Comparison of ENCODE assay signal across 8 cellular contexts in genomic region chr4:106314960-106315359, GRCh38. TPM values are rescaled to one million over a fixed set of nuclear protein-coding genes. Genes with fewer than 3 reads are reported as not detected.
DNase-seq lines count a peak whose midpoint lies in the region; ATAC-seq, FAIRE-seq and TF ChIP-seq lines count a peak whose summit lies in the region.

No MANE protein-coding gene starts in this region.

- peaks cover 24 to 44% (median 26%) of the 10 kb centered on the region in 4 donors for H3K4me1 Mint-ChIP-seq in CD4-positive, alpha-beta memory T cell

- peaks cover 2 to 3% of the 10 kb centered on the region in 2 donors for H3K36me3 Mint-ChIP-seq in CD4-positive, alpha-beta memory T cell

- H3K4me2 ChIP-seq in parathyroid adenoma (ENCODE audit: low read length) = peak overlapping the region; percentile 86

- peaks cover 4% of the 10 kb centered on the region for H3K79me2 ChIP-seq in parathyroid adenoma

- H2AFZ ChIP-seq in parathyroid adenoma = peak overlapping the region; percentile 95

- H3K36me3 ChIP-seq in CD4-positive, alpha-beta memory T cell (ENCODE audit: insufficient read depth, low read length) = no peaks in the 10 kb centered on the region
- H3K36me3 ChIP-seq in parathyroid adenoma (ENCODE audit: control insufficient read depth, insufficient read depth, low read length) = no peaks in the 10 kb centered on the region

- no peak overlapping the region for H3K27ac Mint-ChIP-seq in CD4-positive, alpha-beta memory T cell

- POLR2A ChIA-PET in CD4-positive, alpha-beta memory T cell (lab: Charles Lee; ENCODE audit: partially characterized antibody) = interaction anchor here (1.3 kb wide), 1 partner anchor 12 kb away, joined by 3 read pairs; no protein-coding TSS in a partner anchor

- peak overlapping the region; percentile 96 for H3K27ac ChIP-seq in CD4-positive, alpha-beta memory T cell (ENCODE audit: low read depth, low read length)
- H3K27ac ChIP-seq in epithelial cell of prostate = peak overlapping the region; percentile 91
- no peak overlapping the region for H3K27ac ChIP-seq in parathyroid adenoma

- no peak overlapping the region for H3K4me3 Mint-ChIP-seq in CD4-positive, alpha-beta memory T cell

- no peak for DNase-seq in CD4-positive, alpha-beta memory T cell
- DNase-seq in NCI-H146 (lab: John Stamatoyannopoulos, UW) (peak; percentile 1), epithelial cell of prostate (ENCODE audit: low read depth, low spot score) (no peak), midbrain (lab: John Stamatoyannopoulos, UW) (no peak), cortex of kidney (lab: John Stamatoyannopoulos, UW) (no peak), HTR-8/SVneo (ENCODE audit: insufficient read length, low spot score) (no peak)

- H3K9ac ChIP-seq in parathyroid adenoma = no peak overlapping the region

- intact Hi-C loops in CD4-positive, alpha-beta memory T cell (cut with micrococcal nuclease) = loop anchor here (10.0 kb wide), 2 partner anchors 840 to 1670 kb away; partner anchors contain the start of genes HADH and PPA2

- peak overlapping the region; percentile 91 to 94 for H3K4me3 ChIP-seq in CD4-positive, alpha-beta memory T cell (ENCODE audit: low read length in 2 of 2)
- H3K4me3 ChIP-seq in parathyroid adenoma (ENCODE audit: low read depth, low read length) = peak overlapping the region; percentile 95

- CTCF ChIA-PET in CD4-positive, alpha-beta memory T cell (lab: Charles Lee; ENCODE audit: partially characterized antibody) = interaction anchor here (0.7 to 1.8 kb wide), 2 partner anchors 13 to 555 kb away, joined by 3 to 6 read pairs; no protein-coding TSS in a partner anchor

- H3K9me3 Mint-ChIP-seq in CD4-positive, alpha-beta memory T cell = no peaks in the 10 kb centered on the region

- no peak for FAIRE-seq in HTR-8/SVneo (lab: Jason Lieb, UNC)

- H3K9me3 ChIP-seq in CD4-positive, alpha-beta memory T cell (ENCODE audit: control insufficient read depth in 1 of 2, low read length in 2 of 2) = no peaks in the 10 kb centered on the region
- no peaks in the 10 kb centered on the region for H3K9me3 ChIP-seq in parathyroid adenoma (ENCODE audit: control insufficient read depth, low read length)

- H3K4me1 ChIP-seq in CD4-positive, alpha-beta memory T cell (ENCODE audit: insufficient read depth, low read length) = peaks cover 41% of the 10 kb centered on the region
- peaks cover 5% of the 10 kb centered on the region for H3K4me1 ChIP-seq in parathyroid adenoma

- H3K27me3 ChIP-seq in CD4-positive, alpha-beta memory T cell (ENCODE audit: insufficient read depth, low read length) = no peaks in the 10 kb centered on the region
- H3K27me3 ChIP-seq in parathyroid adenoma (ENCODE audit: control insufficient read depth, insufficient read depth, low read length) = no peaks in the 10 kb centered on the region

- TF ChIP-seq CTCF in parathyroid adenoma (IDR thresholded peaks at IDR 0.05) = no peak

- no peak for ATAC-seq in HG02973 (IDR thresholded peaks at IDR 0.05; ENCODE audit: unreplicated experiment)

- H3K27me3 Mint-ChIP-seq in CD4-positive, alpha-beta memory T cell = no peaks in the 10 kb centered on the region

RNA-seq across cellular contexts. Expression of gene TBCK, which starts 1.0 kb away (rescaled TPM):
- 10 to 100 TPM; 61.3 to 62.3 TPM for total RNA-seq in CD4-positive, alpha-beta memory T cell
- polyA plus RNA-seq in CD4-positive, alpha-beta memory T cell = 10 to 100 TPM; 23.7 to 24.9 TPM

RNA-seq across cellular contexts. Expression of gene AIMP1, which starts 1.4 kb away (rescaled TPM):
- total RNA-seq in CD4-positive, alpha-beta memory T cell = 10 to 100 TPM; 47.0 to 51.9 TPM
- 10 to 100 TPM; 72.6 to 95.9 TPM for polyA plus RNA-seq in CD4-positive, alpha-beta memory T cell

RNA-seq across cellular contexts. Expression of gene GIMD1, which starts 53.6 kb away (rescaled TPM):
- not detected for total RNA-seq in CD4-positive, alpha-beta memory T cell
- polyA plus RNA-seq in CD4-positive, alpha-beta memory T cell = not detected
